8 cellular contexts compared by ENCODE assay signal in the genomic region with DNA sequence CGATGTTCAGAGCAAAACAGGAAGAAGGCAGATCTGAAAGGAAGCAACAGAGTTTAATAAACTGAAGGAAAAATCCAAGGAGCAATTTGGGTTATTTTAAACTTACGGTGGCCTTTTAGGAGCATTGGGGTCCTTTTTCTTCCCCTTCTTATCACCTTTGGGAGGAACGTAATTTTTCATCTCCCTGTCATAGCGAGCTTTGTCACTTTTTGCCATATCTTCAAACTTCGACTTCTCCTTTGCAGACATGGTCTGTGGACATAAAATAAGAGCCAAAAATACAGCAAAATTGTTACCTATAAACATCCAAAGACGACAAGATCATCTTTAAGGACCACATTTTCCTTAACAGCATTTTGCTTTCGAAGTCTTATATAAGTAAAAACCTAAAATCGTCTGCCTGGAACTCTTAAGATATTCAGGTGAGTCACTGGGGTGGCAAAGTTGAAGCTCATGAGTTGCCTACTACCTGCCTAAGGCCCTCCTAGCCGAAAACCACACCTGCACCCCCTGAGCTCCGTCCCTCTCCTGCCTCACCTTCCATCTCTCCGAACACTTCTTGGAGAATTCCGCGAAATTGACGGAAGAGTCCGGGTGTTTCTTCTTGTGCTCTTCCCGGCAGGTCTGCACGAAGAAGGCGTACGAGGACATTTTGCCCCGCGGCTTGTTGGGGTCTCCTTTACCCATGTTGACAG.
DNase-seq lines count a peak whose midpoint lies in the region; ATAC-seq and TF ChIP-seq lines count a peak whose summit lies in the region.

No MANE protein-coding gene starts in this region.

- H3K36me3 Mint-ChIP-seq in T-helper 1 cell treated with Interleukin-12 subunit alpha and Interleukin-12 subunit beta and Interleukin-4 antibody, amounts not matched to agents 30 μg/mL and 1 μg/mL, for 36 hours (ENCODE audit: low read depth), result peaks cover 38% of the 10 kb centered on the region
- peaks cover 31% of the 10 kb centered on the region for H3K36me3 Mint-ChIP-seq in nephron (ENCODE audit: low read depth)

- H3K9me3 Mint-ChIP-seq in T-helper 1 cell treated with Interleukin-12 subunit alpha and Interleukin-12 subunit beta and Interleukin-4 antibody, amounts not matched to agents 30 μg/mL and 1 μg/mL, for 36 hours, result no peaks in the 10 kb centered on the region
- H3K9me3 Mint-ChIP-seq in nephron, result no peaks in the 10 kb centered on the region

- TF ChIP-seq CTCF in nephron (IDR thresholded peaks at IDR 0.05; ENCODE audit: unreplicated experiment in 3 of 3), result no peak

- no peak for ATAC-seq in GM21447 (IDR thresholded peaks at IDR 0.05; ENCODE audit: unreplicated experiment)

- H3K4me3 Mint-ChIP-seq in T-helper 1 cell treated with Interleukin-12 subunit alpha and Interleukin-12 subunit beta and Interleukin-4 antibody, amounts not matched to agents 30 μg/mL and 1 μg/mL, for 36 hours, result peak overlapping the region; percentile 93
- H3K4me3 Mint-ChIP-seq in nephron, result peak overlapping the region; percentile 92 to 94 (median 92)

- DNase-seq in SKM-1 treated with dmso at 0.1 percent for 144 hours (lab: John Stamatoyannopoulos, UW; ENCODE audit: unreplicated experiment), result peak; percentile 28
- no peak for DNase-seq in SKM-1 (lab: John Stamatoyannopoulos, UW; ENCODE audit: unreplicated experiment)
- peak; percentile 32 for DNase-seq in effector CD8-positive, alpha-beta T cell (lab: John Stamatoyannopoulos, UW)
- no peak for DNase-seq in NCI-H2171 (lab: John Stamatoyannopoulos, UW)
- DNase-seq in AG08396 (ENCODE audit: low spot score), result no peak

- peaks cover 50% of the 10 kb centered on the region for H3K4me1 Mint-ChIP-seq in T-helper 1 cell treated with Interleukin-12 subunit alpha and Interleukin-12 subunit beta and Interleukin-4 antibody, amounts not matched to agents 30 μg/mL and 1 μg/mL, for 36 hours (ENCODE audit: low read depth)
- peaks cover 26% of the 10 kb centered on the region for H3K4me1 Mint-ChIP-seq in nephron

- H3K27me3 Mint-ChIP-seq in T-helper 1 cell treated with Interleukin-12 subunit alpha and Interleukin-12 subunit beta and Interleukin-4 antibody, amounts not matched to agents 30 μg/mL and 1 μg/mL, for 36 hours (ENCODE audit: low read depth), result no peaks in the 10 kb centered on the region
- no peaks in the 10 kb centered on the region for H3K27me3 Mint-ChIP-seq in nephron (ENCODE audit: low read depth)

- peak overlapping the region; percentile 82 for H3K27ac Mint-ChIP-seq in T-helper 1 cell treated with Interleukin-12 subunit alpha and Interleukin-12 subunit beta and Interleukin-4 antibody, amounts not matched to agents 30 μg/mL and 1 μg/mL, for 36 hours
- H3K27ac Mint-ChIP-seq in nephron, result peak overlapping the region; percentile 91 to 98 (median 97)

Comparison
In these comparisons a context has a peak if more than half of its experiments do, and no peak if none do; other contexts are left out.
1. DNase-seq: peak in SKM-1 treated with dmso at 0.1 percent for 144 hours (single experiment) and effector CD8-positive, alpha-beta T cell (single experiment); none in SKM-1 (single experiment), NCI-H2171 (single experiment) and AG08396 (single experiment).